In genomic region chr13:79679334-79679733, GRCh38 we compare ENCODE assay signal across 8 cellular contexts.
DNase-seq lines count a peak whose midpoint lies in the region; ATAC-seq, FAIRE-seq and TF ChIP-seq lines count a peak whose summit lies in the region.

No MANE protein-coding gene starts in this region.

- no peaks in the 10 kb centered on the region for H3K36me3 Mint-ChIP-seq in immature natural killer cell

- H3K79me2 ChIP-seq in DND-41 (ENCODE audit: insufficient read depth, low read length), result no peaks in the 10 kb centered on the region

- H4K20me1 ChIP-seq in DND-41 (ENCODE audit: insufficient read depth, low read length), result no peaks in the 10 kb centered on the region

- H3K27ac ChIP-seq in DND-41 (ENCODE audit: low read length), result no peak overlapping the region

- H2AFZ ChIP-seq in DND-41 (ENCODE audit: low read depth, low read length), result no peak overlapping the region

- peaks cover 0 to 3% (median 2%) of the 10 kb centered on the region in 3 donors for H3K27me3 Mint-ChIP-seq in immature natural killer cell (ENCODE audit: low read depth in 3 of 3)

- no peak overlapping the region for H3K9ac ChIP-seq in DND-41 (ENCODE audit: low read depth, low read length)

- no peaks in the 10 kb centered on the region for H3K36me3 ChIP-seq in DND-41 (ENCODE audit: insufficient read depth, low read length)

- FAIRE-seq in GM12891 (lab: Jason Lieb, UNC), result no peak

- no peak overlapping the region for H3K4me2 ChIP-seq in DND-41 (ENCODE audit: insufficient read depth, low read length)

- H3K27me3 ChIP-seq in DND-41 (ENCODE audit: insufficient read depth, low read length, poor library complexity), result peaks cover 2% of the 10 kb centered on the region

- no peak overlapping the region for H3K27ac Mint-ChIP-seq in immature natural killer cell

- no peaks in the 10 kb centered on the region for H3K4me1 Mint-ChIP-seq in immature natural killer cell

- H3K9me3 ChIP-seq in DND-41 (ENCODE audit: insufficient read depth, low read length, severe bottlenecking), result no peaks in the 10 kb centered on the region

- peaks cover 0 to 1% (median 0%) of the 10 kb centered on the region in 6 donors for H3K9me3 Mint-ChIP-seq in immature natural killer cell

- peak; percentile 80 for ATAC-seq in DND-41 (ENCODE audit: insufficient read depth, low read depth)
- peak; percentile 75 for ATAC-seq in GM19438 (IDR thresholded peaks at IDR 0.05; ENCODE audit: low read depth, unreplicated experiment)
- ATAC-seq in HG03520 (IDR thresholded peaks at IDR 0.05; ENCODE audit: unreplicated experiment), result peak; percentile 69

- TF ChIP-seq POLR2A in GM12891 (IDR thresholded peaks at IDR 0.05; ENCODE audit: low read depth, low read length), result no peak

- H3K4me1 ChIP-seq in DND-41 (ENCODE audit: insufficient read depth, low read length), result no peaks in the 10 kb centered on the region

- H3K4me3 Mint-ChIP-seq in immature natural killer cell, result no peak overlapping the region

- peak; percentile 58 for DNase-seq in DND-41
- peak; percentile 9 for DNase-seq in NOMO-1 treated with dmso at 0.1 percent for 144 hours (lab: John Stamatoyannopoulos, UW; ENCODE audit: unreplicated experiment)
- DNase-seq in astrocyte of the hippocampus (ENCODE audit: low read depth, low spot score), result peak; percentile 75
- DNase-seq in immature natural killer cell, result peak; percentile 21 to 31 (median 30)
- peak; percentile 7 to 8 for DNase-seq in stimulated activated CD4-positive, alpha-beta T cell treated with anti-CD3 and anti-CD28 coated beads, Interleukin-1b, Interleukin-23, amount 100 ng/mL, for 4 hours (ENCODE audit: low read depth in 2 of 2)
- no peak for DNase-seq in GM12891 (ENCODE audit: insufficient read length, low spot score)

- TF ChIP-seq CTCF in DND-41 (IDR thresholded peaks at IDR 0.05; ENCODE audit: borderline replicate concordance, extremely low read depth, low read length, poor library complexity, severe bottlenecking), result peak; percentile 90

- no peak overlapping the region for H3K4me3 ChIP-seq in DND-41 (ENCODE audit: low read depth in 1 of 2, low read length in 2 of 2)

TF ChIP-seq in GM12891, 5 proteins besides CTCF, POLR2A, EP300 and RAD21:
- no peak for TF ChIP-seq PAX5 (IDR thresholded peaks at IDR 0.05; ENCODE audit: insufficient read depth, low read length, severe bottlenecking)
TF ChIP-seq in GM12891: peak in this region for 0.
